In the genomic region with DNA sequence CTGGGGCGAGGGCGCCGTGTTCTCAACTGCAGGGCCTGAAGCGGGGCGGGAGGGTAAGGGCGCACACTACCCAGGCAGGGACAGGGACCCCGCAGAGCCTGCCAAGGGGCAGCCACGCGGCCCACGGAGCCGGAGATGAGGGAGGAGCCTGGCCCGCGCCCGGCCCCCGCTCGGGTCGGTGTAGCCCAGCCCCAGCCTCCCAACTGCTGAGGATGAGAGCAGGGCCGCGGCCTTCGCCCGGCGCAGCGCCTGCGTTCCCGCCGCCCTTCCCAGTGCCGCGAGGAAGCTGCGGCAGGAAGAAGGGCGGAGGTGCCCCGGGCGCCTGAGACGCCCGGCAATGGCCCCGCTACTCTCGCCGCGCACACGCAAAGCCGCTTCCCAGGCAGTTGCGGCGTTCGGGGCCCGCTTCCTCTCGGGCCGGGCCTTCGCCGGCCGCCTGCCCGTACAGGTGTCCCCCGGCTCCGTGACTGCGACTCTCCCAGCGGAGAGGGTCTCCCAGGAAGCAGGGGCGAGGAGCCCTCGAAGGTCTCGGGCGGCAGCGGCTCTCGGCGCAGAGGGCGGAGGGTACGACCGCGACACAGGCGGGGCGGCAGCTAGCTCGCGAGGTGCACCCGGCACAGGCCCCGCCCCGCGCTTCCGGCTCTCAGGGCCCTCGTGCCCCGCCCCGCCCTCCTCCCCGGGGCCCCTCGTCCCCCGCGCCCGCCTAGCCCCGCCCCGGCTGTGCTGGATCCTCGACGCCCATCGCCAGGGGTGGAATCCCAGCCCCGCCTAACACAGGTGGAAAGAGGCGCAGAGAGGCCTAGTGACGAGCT, we compare ENCODE assay signal across 8 cellular contexts. TPM values are rescaled to one million over a fixed set of nuclear protein-coding genes. Genes with fewer than 3 reads are reported as not detected.
DNase-seq lines count a peak whose midpoint lies in the region; ATAC-seq, FAIRE-seq and TF ChIP-seq lines count a peak whose summit lies in the region.

No MANE protein-coding gene starts in this region.

- FAIRE-seq in pancreas (lab: Jason Lieb, UNC) = no peak

- intact Hi-C loops in Right ventricle myocardium inferior (cut with DNase I) = no loop called here
- intact Hi-C loops in pancreas (cut with DNase I) = no loop called here

- no peaks in the 10 kb centered on the region for H3K36me3 Mint-ChIP-seq in HFFc6 (ENCODE audit: low read depth)

- H3K27ac Mint-ChIP-seq in HFFc6 = peak overlapping the region; percentile 51; the same call in 1 of the 2 replicates

- H3K4me3 ChIP-seq in pancreas = peak overlapping the region; percentile 70 to 83 (median 78)
- peak overlapping the region; percentile 60 to 95 (median 86) for H3K4me3 ChIP-seq in tibial nerve

- POLR2A ChIA-PET in GM10248 (lab: Yijun Ruan, JAX) = interaction anchor here (1.2 kb wide), 1 partner anchor 21 kb away, joined by 3 read pairs; no protein-coding TSS in a partner anchor

- no peaks in the 10 kb centered on the region for H3K9me3 Mint-ChIP-seq in HFFc6

- no peaks in the 10 kb centered on the region for H3K27me3 ChIP-seq in pancreas
- H3K27me3 ChIP-seq in tibial nerve = no peaks in the 10 kb centered on the region

- ATAC-seq in Right ventricle myocardium inferior (peak; percentile 98), pancreas (peak; percentile 97 to 98 (median 98))

- no peaks in the 10 kb centered on the region for H3K36me3 ChIP-seq in pancreas
- no peaks in the 10 kb centered on the region for H3K36me3 ChIP-seq in tibial nerve

- H3K27me3 Mint-ChIP-seq in HFFc6 (ENCODE audit: insufficient read depth) = no peaks in the 10 kb centered on the region; the same call in 1 of the 2 replicates

- peak; percentile 66 to 77 for TF ChIP-seq POLR2A in tibial nerve (IDR thresholded peaks at IDR 0.05)

- CTCF ChIA-PET in GM10248 (lab: Yijun Ruan, JAX) = interaction anchor here (1.1 to 4.5 kb wide), 7 partner anchors 9 to 27 kb away, joined by 3 to 27 read pairs (median 7); no protein-coding TSS in a partner anchor

- H3K4me1 ChIP-seq in pancreas (peaks cover 0 to 7% (median 3%) of the 10 kb centered on the region in 3 donors), tibial nerve (peaks cover 0 to 19% (median 7%) of the 10 kb centered on the region in 4 donors)

- peak overlapping the region; percentile 65 for H3K4me3 Mint-ChIP-seq in HFFc6

- H3K27ac ChIP-seq in pancreas = peak overlapping the region; percentile 91 to 97 (median 96)
- H3K27ac ChIP-seq in tibial nerve = peak overlapping the region; percentile 87 to 99 (median 94)

- H3K4me1 Mint-ChIP-seq in HFFc6 (ENCODE audit: low read depth) = no peaks in the 10 kb centered on the region

- DNase-seq in GM10248 (ENCODE audit: extremely low spot score) = peak; percentile 97
- peak; percentile 12 for DNase-seq in HFFc6
- DNase-seq in NAMALWA (ENCODE audit: low spot score) = peak; percentile 90
- DNase-seq in SK-N-DZ (ENCODE audit: low spot score) = peak; percentile 57
- peak; percentile 97 for DNase-seq in activated naive CD4-positive, alpha-beta T cell treated with anti-CD3 and anti-CD28 coated beads, Interleukin-2, amount 50 U/mL, for 16 hours
- peak; percentile 97 for DNase-seq in Right ventricle myocardium inferior (ENCODE audit: missing footprints)
- DNase-seq in pancreas = peak; percentile 89 to 96 (median 92)
- peak; percentile 69 to 72 for DNase-seq in tibial nerve (ENCODE audit: low spot score in 2 of 2)

- no peaks in the 10 kb centered on the region for H3K9me3 ChIP-seq in pancreas
- no peaks in the 10 kb centered on the region for H3K9me3 ChIP-seq in tibial nerve

- TF ChIP-seq EP300 in tibial nerve (IDR thresholded peaks at IDR 0.05) = peak in 1 of 2 donors; percentile 86

- TF ChIP-seq CTCF in GM10248 (IDR thresholded peaks at IDR 0.05; ENCODE audit: control extremely low read depth, extremely low read depth, low read depth, missing control alignments) = no peak
- TF ChIP-seq CTCF in HFFc6 (IDR thresholded peaks at IDR 0.05) = no peak
- no peak for TF ChIP-seq CTCF in pancreas (IDR thresholded peaks at IDR 0.05)
- TF ChIP-seq CTCF in tibial nerve (IDR thresholded peaks at IDR 0.05) = no peak

- WGBS in pancreas, 2 donors = 1 to 2% methylated on average over 55 to 90 of the region's 90 CpGs
- 4 to 5% methylated on average over 11 to 14 of the region's 90 CpGs for WGBS in tibial nerve, 2 donors

RNA-seq across cellular contexts. Expression of gene YY1, which starts 24.8 kb away (rescaled TPM):
- 10 to 100 TPM; 57.0 to 70.8 (median 68.1) TPM for total RNA-seq in HFFc6 (2021; fragmentation: NEBNext Ultra II Directional; extraction: Animal tissue kit (Norgen Biotek cat#: 25700))
- polyA plus RNA-seq in SK-N-DZ (2014; cell fraction: cytosol; rRNA removed) = 25.7 and 28.4 TPM in 2 replicates
- polyA plus RNA-seq in SK-N-DZ (2014; cell fraction: nucleus; rRNA removed) = 24.4 and 31.4 TPM in 2 replicates
- total RNA-seq in Right ventricle myocardium inferior (46.0 TPM), pancreas (10 to 100 TPM; 18.6 to 38.7 (median 26.4) TPM), tibial nerve (10 to 100 TPM; 55.9 to 60.3 (median 58.7) TPM)
- 10 to 100 TPM; 10.5 to 17.8 TPM for polyA plus RNA-seq in pancreas

RNA-seq across cellular contexts. Expression of gene DEGS2, which starts 54.7 kb away (rescaled TPM):
- not detected for total RNA-seq in HFFc6 (2021; fragmentation: NEBNext Ultra II Directional; extraction: Animal tissue kit (Norgen Biotek cat#: 25700))
- polyA plus RNA-seq in SK-N-DZ (2014; cell fraction: cytosol; rRNA removed) = not detected in 2 replicates
- polyA plus RNA-seq in SK-N-DZ (2014; cell fraction: nucleus; rRNA removed) = 0.04 TPM in 1 of 2 replicates, not detected in the other
- not detected for total RNA-seq in Right ventricle myocardium inferior
- 1 to 10 TPM; 2.8 to 7.3 (median 5.3) TPM for total RNA-seq in pancreas
- polyA plus RNA-seq in pancreas = 1 to 10 TPM; 1.9 to 3.9 TPM
- 1 to 10 TPM; 1.3 to 5.1 (median 1.8) TPM for total RNA-seq in tibial nerve

Comparison
In these comparisons a context has a peak if more than half of its experiments do, and no peak if none do; other contexts are left out.
1. Peak in every context shown above with its lines: DNase-seq, ATAC-seq, H3K4me3 ChIP-seq and H3K27ac ChIP-seq.
2. DNase-seq: peak in every context shown above with its lines; median percentile 97 in GM10248; 97 in activated naive CD4-positive, alpha-beta T cell treated with anti-CD3 and anti-CD28 coated beads, Interleukin-2, amount 50 U/mL, for 16 hours; 97 in Right ventricle myocardium inferior; 92 in pancreas; 90 in NAMALWA; 70 in tibial nerve; 57 in SK-N-DZ; 12 in HFFc6.